In the genomic region with DNA sequence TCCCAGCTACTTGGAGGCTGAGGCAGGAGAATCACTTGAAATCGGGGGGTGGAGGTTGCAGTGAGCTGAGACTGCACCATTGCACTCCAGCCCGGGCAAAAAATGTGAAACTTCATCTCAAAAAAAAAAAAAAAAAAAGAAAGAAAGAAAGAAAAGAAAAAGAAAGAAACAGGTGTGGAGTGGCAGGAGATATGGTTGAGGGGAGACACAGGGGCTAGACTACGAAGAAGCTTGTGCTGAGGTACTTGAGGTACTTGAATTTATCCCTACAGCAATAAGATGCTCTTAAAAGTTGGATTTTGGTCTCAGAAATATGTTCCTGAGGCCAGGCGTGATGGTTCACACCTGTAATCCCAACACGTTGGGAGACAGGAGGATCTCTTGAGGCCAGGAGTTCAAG, we compare ENCODE assay signal across 41 cellular contexts. TPM values are rescaled to one million over a fixed set of nuclear protein-coding genes. Genes with fewer than 3 reads are reported as not detected.
"Had no signal": no experiment of that assay in that cellular context is flagged by ENCODE, and none has a peak within 500 bp of the region (broad histone marks: within the 10 kb centered on the region; RNA-seq: fewer than 3 reads in every experiment).

No MANE protein-coding gene starts in this region.

- H3K79me2 ChIP-seq: hepatocyte had no signal

- H3K4me2 ChIP-seq: hepatocyte had no signal

- H3K27me3 ChIP-seq: brain microvascular endothelial cell, hepatocyte, sigmoid colon, thyroid gland, upper lobe of left lung, vagina had no signal

- H3K27ac ChIP-seq: brain microvascular endothelial cell, gastroesophageal sphincter, hepatocyte, left ventricle myocardium inferior, neutrophil, psoas muscle, sigmoid colon, stomach, thyroid gland, upper lobe of left lung, vagina had no signal

- H3K4me1 Mint-ChIP-seq: nephron, WTC11 had no signal

- H3K4me3 ChIP-seq: gastroesophageal sphincter, hepatocyte, left ventricle myocardium inferior, lung, mucosa of descending colon, psoas muscle, sigmoid colon, stomach, thyroid gland, upper lobe of left lung, vagina had no signal

- H3K36me3 ChIP-seq: brain microvascular endothelial cell, gastroesophageal sphincter, left ventricle myocardium inferior, neutrophil, sigmoid colon, stomach, thyroid gland, upper lobe of left lung, vagina had no signal

- H3K9me3 ChIP-seq: gastroesophageal sphincter, left ventricle myocardium inferior, mucosa of descending colon, neutrophil, psoas muscle, sigmoid colon, stomach, thyroid gland, upper lobe of left lung, vagina had no signal

- H3K36me3 Mint-ChIP-seq: activated CD4-positive, alpha-beta memory T cell treated with anti-CD3 and anti-CD28 coated beads for 36 hours; stimulated activated naive B cell treated with anti-CD40 and anti-IgM and Interleukin-4, amounts not matched to agents 10 μg/mL and 1 μg/mL and 100 μg/mL, for 72 hours; WTC11 had no signal

- H3K27me3 Mint-ChIP-seq: activated CD4-positive, alpha-beta memory T cell treated with anti-CD3 and anti-CD28 coated beads for 36 hours; activated T-helper 17 cell treated with anti-CD3 and anti-CD28 coated beads, Interleukin-2, amount 50 U/mL, for 72 hours; stimulated activated naive B cell treated with anti-CD40 and anti-IgM and Interleukin-4, amounts not matched to agents 10 μg/mL and 1 μg/mL and 100 μg/mL, for 72 hours had no signal

- H2AFZ ChIP-seq: hepatocyte had no signal

- H3K9me3 Mint-ChIP-seq: activated CD4-positive, alpha-beta memory T cell treated with anti-CD3 and anti-CD28 coated beads for 36 hours; activated T-helper 17 cell treated with anti-CD3 and anti-CD28 coated beads, Interleukin-2, amount 50 U/mL, for 72 hours; nephron; WTC11 had no signal

- DNase-seq: activated CD4-positive, alpha-beta memory T cell treated with anti-CD3 and anti-CD28 coated beads for 36 hours; activated CD8-positive, alpha-beta memory T cell treated with anti-CD3 and anti-CD28 coated beads, Interleukin-2, amount 50 U/mL, for 4 hours; activated gamma-delta T cell treated with Interleukin-2 at 50 U/mL for 16 hours; activated naive CD4-positive, alpha-beta T cell treated with anti-CD3 and anti-CD28 coated beads, Interleukin-2, amount 50 U/mL, for 16 hours; activated T-cell treated with anti-CD3 and anti-CD28 coated beads, Interleukin-2, amount 50 U/mL, for 1 hour; amniotic stem cell; brain microvascular endothelial cell; cortex of kidney; islet precursor cell; left ventricle myocardium inferior; psoas muscle; sigmoid colon; small intestine; stimulated activated CD4-positive, alpha-beta T cell treated with anti-CD3 and anti-CD28 coated beads, Interleukin-1b, Interleukin-23, amount 100 ng/mL, for 48 hours; stimulated activated CD4-positive, alpha-beta T cell treated with anti-CD3 and anti-CD28 coated beads, Interleukin-4, amount 100 ng/mL, for 4 hours; stimulated activated CD8-positive, alpha-beta memory T cell treated with anti-CD3 and anti-CD28 coated beads, Interleukin-4, amount 100 ng/mL, for 48 hours; stimulated activated naive B cell treated with anti-CD40 and anti-IgM and Interleukin-4, amounts not matched to agents 10 μg/mL and 1 μg/mL and 100 μg/mL, for 72 hours; stomach; T-helper 2 cell; thyroid gland; upper lobe of left lung had no signal

- ATAC-seq: activated T-helper 17 cell treated with anti-CD3 and anti-CD28 coated beads, Interleukin-2, amount 50 U/mL, for 72 hours; gastroesophageal sphincter; mucosa of descending colon; psoas muscle; stimulated activated naive B cell treated with anti-CD40 and anti-IgM and Interleukin-4, amounts not matched to agents 10 μg/mL and 1 μg/mL and 100 μg/mL, for 72 hours; WTC11 had no signal

- H3K4me3 Mint-ChIP-seq: activated CD4-positive, alpha-beta memory T cell treated with anti-CD3 and anti-CD28 coated beads for 36 hours; activated T-helper 17 cell treated with anti-CD3 and anti-CD28 coated beads, Interleukin-2, amount 50 U/mL, for 72 hours; nephron; WTC11 had no signal

- H3K27ac Mint-ChIP-seq: activated CD4-positive, alpha-beta memory T cell treated with anti-CD3 and anti-CD28 coated beads for 36 hours; activated T-helper 17 cell treated with anti-CD3 and anti-CD28 coated beads, Interleukin-2, amount 50 U/mL, for 72 hours; nephron; stimulated activated naive B cell treated with anti-CD40 and anti-IgM and Interleukin-4, amounts not matched to agents 10 μg/mL and 1 μg/mL and 100 μg/mL, for 72 hours; WTC11 had no signal

RNA-seq across cellular contexts. Expression of a gene that starts 2.2 kb away (rescaled TPM):
- total RNA-seq: activated CD8-positive, alpha-beta memory T cell treated with anti-CD3 and anti-CD28 coated beads for 36 hours; astrocyte; cardiac septum; cerebellum; endothelial cell of umbilical vein; fibroblast of lung; fibroblast of villous mesenchyme; gastroesophageal sphincter; hepatocyte; left ventricle myocardium inferior; mesenteric fat pad; mucosa of descending colon; myocyte; osteocyte; psoas muscle; sigmoid colon; stomach; vagina; WTC11 had no signal
- polyA plus RNA-seq: esophagus, fibroblast of lung, hepatocyte, psoas muscle, small intestine had no signal

RNA-seq across cellular contexts. Expression of a gene that starts 22.6 kb away (rescaled TPM):
- total RNA-seq: activated CD8-positive, alpha-beta memory T cell treated with anti-CD3 and anti-CD28 coated beads for 36 hours; osteocyte; vagina had no signal

RNA-seq across cellular contexts. Expression of a gene that starts 38.4 kb away (rescaled TPM):
- total RNA-seq: activated CD8-positive, alpha-beta memory T cell treated with anti-CD3 and anti-CD28 coated beads for 36 hours; astrocyte; cardiac septum; cerebellum; endothelial cell of umbilical vein; fibroblast of lung; fibroblast of villous mesenchyme; gastroesophageal sphincter; hepatocyte; left ventricle myocardium inferior; lung; mesenteric fat pad; mucosa of descending colon; myocyte; osteocyte; psoas muscle; stomach; upper lobe of left lung; vagina had no signal
- polyA plus RNA-seq: endothelial cell of umbilical vein, esophagus, fibroblast of lung, hepatocyte, psoas muscle had no signal
